In the genomic region with DNA sequence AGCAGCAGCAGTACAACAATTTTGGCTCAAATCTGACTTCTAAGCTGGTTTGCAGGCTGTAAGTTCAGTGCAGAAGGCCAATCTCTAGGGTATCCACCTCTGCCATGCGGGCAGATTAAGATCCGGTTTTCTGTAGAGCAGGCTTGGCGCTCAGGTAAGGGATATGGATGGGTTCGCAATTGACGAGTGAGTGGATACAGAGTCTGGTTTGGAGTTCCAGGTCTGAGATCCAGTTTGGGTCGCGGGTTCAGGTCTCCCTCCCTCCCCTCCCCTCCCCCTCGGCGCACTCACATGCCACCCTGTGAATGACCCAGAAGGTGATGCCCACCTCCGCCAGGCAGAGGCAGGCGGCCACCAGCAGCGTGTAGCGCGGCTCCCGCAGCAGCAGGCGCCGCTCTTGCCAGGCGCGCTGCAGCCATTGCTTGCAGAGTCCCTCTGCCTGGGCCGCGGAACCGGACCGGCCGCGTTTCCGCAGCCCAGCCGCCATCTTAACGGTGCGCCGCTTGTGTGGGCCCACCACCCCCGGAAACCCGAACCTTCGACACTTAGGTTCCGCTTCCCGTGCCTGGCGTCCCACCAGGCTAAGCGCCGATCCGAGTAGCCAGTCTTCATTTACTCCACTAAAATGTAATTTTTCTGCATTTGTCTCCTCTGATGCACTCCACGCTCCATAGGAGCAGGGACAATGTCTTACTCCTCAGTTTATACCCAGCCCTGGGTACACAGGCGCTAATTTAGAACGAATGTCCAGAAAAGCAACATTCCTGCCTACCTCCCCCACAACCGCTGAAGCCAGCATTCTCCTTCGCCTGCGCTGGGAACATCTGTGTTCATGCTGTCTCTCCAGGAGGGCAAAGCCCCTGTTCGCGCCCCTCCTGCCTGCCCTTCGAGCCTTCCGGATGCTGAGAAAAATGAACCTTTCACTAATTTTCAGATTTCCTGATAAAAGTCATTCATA, we compare ENCODE assay signal across 1 cellular context.
TF ChIP-seq lines count a peak whose summit lies in the region.

A gene (minus strand): TSS at position 509 of the 958 bp plus-strand sequence. CDS start 22 bp downstream, at position 487.

TF ChIP-seq in HepG2, 621 proteins besides CTCF, POLR2A, EP300 and RAD21 (continued from another document and continues in another):
- TF ChIP-seq, protein P1, sequence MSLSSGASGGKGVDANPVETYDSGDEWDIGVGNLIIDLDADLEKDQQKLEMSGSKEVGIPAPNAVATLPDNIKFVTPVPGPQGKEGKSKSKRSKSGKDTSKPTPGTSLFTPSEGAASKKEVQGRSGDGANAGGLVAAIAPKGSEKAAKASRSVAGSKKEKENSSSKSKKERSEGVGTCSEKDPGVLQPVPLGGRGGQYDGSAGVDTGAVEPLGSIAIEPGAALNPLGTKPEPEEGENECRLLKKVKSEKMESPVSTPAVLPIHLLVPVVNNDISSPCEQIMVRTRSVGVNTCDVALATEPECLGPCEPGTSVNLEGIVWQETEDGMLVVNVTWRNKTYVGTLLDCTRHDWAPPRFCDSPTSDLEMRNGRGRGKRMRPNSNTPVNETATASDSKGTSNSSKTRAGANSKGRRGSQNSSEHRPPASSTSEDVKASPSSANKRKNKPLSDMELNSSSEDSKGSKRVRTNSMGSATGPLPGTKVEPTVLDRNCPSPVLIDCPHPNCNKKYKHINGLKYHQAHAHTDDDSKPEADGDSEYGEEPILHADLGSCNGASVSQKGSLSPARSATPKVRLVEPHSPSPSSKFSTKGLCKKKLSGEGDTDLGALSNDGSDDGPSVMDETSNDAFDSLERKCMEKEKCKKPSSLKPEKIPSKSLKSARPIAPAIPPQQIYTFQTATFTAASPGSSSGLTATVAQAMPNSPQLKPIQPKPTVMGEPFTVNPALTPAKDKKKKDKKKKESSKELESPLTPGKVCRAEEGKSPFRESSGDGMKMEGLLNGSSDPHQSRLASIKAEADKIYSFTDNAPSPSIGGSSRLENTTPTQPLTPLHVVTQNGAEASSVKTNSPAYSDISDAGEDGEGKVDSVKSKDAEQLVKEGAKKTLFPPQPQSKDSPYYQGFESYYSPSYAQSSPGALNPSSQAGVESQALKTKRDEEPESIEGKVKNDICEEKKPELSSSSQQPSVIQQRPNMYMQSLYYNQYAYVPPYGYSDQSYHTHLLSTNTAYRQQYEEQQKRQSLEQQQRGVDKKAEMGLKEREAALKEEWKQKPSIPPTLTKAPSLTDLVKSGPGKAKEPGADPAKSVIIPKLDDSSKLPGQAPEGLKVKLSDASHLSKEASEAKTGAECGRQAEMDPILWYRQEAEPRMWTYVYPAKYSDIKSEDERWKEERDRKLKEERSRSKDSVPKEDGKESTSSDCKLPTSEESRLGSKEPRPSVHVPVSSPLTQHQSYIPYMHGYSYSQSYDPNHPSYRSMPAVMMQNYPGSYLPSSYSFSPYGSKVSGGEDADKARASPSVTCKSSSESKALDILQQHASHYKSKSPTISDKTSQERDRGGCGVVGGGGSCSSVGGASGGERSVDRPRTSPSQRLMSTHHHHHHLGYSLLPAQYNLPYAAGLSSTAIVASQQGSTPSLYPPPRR (CRISPR knock-in tag; IDR thresholded peaks at IDR 0.05; ENCODE audit: borderline replicate concordance): no peak; the same call in 1 of the 2 replicates
- TF ChIP-seq, protein P2, sequence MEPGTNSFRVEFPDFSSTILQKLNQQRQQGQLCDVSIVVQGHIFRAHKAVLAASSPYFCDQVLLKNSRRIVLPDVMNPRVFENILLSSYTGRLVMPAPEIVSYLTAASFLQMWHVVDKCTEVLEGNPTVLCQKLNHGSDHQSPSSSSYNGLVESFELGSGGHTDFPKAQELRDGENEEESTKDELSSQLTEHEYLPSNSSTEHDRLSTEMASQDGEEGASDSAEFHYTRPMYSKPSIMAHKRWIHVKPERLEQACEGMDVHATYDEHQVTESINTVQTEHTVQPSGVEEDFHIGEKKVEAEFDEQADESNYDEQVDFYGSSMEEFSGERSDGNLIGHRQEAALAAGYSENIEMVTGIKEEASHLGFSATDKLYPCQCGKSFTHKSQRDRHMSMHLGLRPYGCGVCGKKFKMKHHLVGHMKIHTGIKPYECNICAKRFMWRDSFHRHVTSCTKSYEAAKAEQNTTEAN (CRISPR knock-in tag; conservative IDR thresholded peaks at IDR 0.05): no peak
- TF ChIP-seq, protein P3, sequence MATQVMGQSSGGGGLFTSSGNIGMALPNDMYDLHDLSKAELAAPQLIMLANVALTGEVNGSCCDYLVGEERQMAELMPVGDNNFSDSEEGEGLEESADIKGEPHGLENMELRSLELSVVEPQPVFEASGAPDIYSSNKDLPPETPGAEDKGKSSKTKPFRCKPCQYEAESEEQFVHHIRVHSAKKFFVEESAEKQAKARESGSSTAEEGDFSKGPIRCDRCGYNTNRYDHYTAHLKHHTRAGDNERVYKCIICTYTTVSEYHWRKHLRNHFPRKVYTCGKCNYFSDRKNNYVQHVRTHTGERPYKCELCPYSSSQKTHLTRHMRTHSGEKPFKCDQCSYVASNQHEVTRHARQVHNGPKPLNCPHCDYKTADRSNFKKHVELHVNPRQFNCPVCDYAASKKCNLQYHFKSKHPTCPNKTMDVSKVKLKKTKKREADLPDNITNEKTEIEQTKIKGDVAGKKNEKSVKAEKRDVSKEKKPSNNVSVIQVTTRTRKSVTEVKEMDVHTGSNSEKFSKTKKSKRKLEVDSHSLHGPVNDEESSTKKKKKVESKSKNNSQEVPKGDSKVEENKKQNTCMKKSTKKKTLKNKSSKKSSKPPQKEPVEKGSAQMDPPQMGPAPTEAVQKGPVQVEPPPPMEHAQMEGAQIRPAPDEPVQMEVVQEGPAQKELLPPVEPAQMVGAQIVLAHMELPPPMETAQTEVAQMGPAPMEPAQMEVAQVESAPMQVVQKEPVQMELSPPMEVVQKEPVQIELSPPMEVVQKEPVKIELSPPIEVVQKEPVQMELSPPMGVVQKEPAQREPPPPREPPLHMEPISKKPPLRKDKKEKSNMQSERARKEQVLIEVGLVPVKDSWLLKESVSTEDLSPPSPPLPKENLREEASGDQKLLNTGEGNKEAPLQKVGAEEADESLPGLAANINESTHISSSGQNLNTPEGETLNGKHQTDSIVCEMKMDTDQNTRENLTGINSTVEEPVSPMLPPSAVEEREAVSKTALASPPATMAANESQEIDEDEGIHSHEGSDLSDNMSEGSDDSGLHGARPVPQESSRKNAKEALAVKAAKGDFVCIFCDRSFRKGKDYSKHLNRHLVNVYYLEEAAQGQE (IDR thresholded peaks at IDR 0.05; ENCODE audit: borderline replicate concordance in 1 of 2, low read depth in 1 of 2, low read length in 2 of 2): peak in 1 of 2 experiments; percentile 82; a peak in 2 of 4 replicates
- TF ChIP-seq, protein P4, sequence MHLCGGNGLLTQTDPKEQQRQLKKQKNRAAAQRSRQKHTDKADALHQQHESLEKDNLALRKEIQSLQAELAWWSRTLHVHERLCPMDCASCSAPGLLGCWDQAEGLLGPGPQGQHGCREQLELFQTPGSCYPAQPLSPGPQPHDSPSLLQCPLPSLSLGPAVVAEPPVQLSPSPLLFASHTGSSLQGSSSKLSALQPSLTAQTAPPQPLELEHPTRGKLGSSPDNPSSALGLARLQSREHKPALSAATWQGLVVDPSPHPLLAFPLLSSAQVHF (CRISPR knock-in tag; IDR thresholded peaks at IDR 0.05): no peak
- TF ChIP-seq CCDC6 (CRISPR knock-in tag; IDR thresholded peaks at IDR 0.05): no peak; the same call in 1 of the 2 replicates
- TF ChIP-seq TCF7L2 (IDR thresholded peaks at IDR 0.05; ENCODE audit: low read depth, low read length): no peak
- TF ChIP-seq, protein P5, sequence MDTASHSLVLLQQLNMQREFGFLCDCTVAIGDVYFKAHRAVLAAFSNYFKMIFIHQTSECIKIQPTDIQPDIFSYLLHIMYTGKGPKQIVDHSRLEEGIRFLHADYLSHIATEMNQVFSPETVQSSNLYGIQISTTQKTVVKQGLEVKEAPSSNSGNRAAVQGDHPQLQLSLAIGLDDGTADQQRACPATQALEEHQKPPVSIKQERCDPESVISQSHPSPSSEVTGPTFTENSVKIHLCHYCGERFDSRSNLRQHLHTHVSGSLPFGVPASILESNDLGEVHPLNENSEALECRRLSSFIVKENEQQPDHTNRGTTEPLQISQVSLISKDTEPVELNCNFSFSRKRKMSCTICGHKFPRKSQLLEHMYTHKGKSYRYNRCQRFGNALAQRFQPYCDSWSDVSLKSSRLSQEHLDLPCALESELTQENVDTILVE (CRISPR knock-in tag; IDR thresholded peaks at IDR 0.05): peak; percentile 88
- TF ChIP-seq ZKSCAN5 (CRISPR knock-in tag; IDR thresholded peaks at IDR 0.05): no peak
- TF ChIP-seq, protein P6, sequence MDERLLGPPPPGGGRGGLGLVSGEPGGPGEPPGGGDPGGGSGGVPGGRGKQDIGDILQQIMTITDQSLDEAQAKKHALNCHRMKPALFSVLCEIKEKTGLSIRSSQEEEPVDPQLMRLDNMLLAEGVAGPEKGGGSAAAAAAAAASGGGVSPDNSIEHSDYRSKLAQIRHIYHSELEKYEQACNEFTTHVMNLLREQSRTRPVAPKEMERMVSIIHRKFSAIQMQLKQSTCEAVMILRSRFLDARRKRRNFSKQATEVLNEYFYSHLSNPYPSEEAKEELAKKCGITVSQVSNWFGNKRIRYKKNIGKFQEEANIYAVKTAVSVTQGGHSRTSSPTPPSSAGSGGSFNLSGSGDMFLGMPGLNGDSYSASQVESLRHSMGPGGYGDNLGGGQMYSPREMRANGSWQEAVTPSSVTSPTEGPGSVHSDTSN (CRISPR knock-in tag; IDR thresholded peaks at IDR 0.05): no peak
- no peak for TF ChIP-seq CBX2 (IDR thresholded peaks at IDR 0.05; ENCODE audit: low read depth, low read length)
- TF ChIP-seq CBX2 (CRISPR knock-in tag; IDR thresholded peaks at IDR 0.05; ENCODE audit: low read depth): no peak
- TF ChIP-seq FOXK2 (IDR thresholded peaks at IDR 0.05): no peak
- TF ChIP-seq ZBTB20 (CRISPR knock-in tag; IDR thresholded peaks at IDR 0.05; ENCODE audit: borderline replicate concordance, low read depth): no peak
- no peak; the same call in 1 of the 2 replicates for TF ChIP-seq ZNF30 (CRISPR knock-in tag; IDR thresholded peaks at IDR 0.05)
- TF ChIP-seq, protein P7, sequence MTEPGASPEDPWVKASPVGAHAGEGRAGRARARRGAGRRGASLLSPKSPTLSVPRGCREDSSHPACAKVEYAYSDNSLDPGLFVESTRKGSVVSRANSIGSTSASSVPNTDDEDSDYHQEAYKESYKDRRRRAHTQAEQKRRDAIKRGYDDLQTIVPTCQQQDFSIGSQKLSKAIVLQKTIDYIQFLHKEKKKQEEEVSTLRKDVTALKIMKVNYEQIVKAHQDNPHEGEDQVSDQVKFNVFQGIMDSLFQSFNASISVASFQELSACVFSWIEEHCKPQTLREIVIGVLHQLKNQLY (CRISPR knock-in tag; IDR thresholded peaks at IDR 0.05): no peak
- 0 out of 2 replicates have a peak, but pooled peaks have one; percentile 53 for TF ChIP-seq MIXL1 (CRISPR knock-in tag; IDR thresholded peaks at IDR 0.05)
- TF ChIP-seq ZBTB7B (CRISPR knock-in tag; IDR thresholded peaks at IDR 0.05): peak; percentile 47
- no peak for TF ChIP-seq ZNF598 (CRISPR knock-in tag; IDR thresholded peaks at IDR 0.05; ENCODE audit: borderline replicate concordance)
- TF ChIP-seq ZNF230 (CRISPR knock-in tag; IDR thresholded peaks at IDR 0.05): peak; percentile 77
- 0 out of 2 replicates have a peak, but pooled peaks have one; percentile 62 for TF ChIP-seq ZNF878 (CRISPR knock-in tag; IDR thresholded peaks at IDR 0.05)
- TF ChIP-seq, protein P8, sequence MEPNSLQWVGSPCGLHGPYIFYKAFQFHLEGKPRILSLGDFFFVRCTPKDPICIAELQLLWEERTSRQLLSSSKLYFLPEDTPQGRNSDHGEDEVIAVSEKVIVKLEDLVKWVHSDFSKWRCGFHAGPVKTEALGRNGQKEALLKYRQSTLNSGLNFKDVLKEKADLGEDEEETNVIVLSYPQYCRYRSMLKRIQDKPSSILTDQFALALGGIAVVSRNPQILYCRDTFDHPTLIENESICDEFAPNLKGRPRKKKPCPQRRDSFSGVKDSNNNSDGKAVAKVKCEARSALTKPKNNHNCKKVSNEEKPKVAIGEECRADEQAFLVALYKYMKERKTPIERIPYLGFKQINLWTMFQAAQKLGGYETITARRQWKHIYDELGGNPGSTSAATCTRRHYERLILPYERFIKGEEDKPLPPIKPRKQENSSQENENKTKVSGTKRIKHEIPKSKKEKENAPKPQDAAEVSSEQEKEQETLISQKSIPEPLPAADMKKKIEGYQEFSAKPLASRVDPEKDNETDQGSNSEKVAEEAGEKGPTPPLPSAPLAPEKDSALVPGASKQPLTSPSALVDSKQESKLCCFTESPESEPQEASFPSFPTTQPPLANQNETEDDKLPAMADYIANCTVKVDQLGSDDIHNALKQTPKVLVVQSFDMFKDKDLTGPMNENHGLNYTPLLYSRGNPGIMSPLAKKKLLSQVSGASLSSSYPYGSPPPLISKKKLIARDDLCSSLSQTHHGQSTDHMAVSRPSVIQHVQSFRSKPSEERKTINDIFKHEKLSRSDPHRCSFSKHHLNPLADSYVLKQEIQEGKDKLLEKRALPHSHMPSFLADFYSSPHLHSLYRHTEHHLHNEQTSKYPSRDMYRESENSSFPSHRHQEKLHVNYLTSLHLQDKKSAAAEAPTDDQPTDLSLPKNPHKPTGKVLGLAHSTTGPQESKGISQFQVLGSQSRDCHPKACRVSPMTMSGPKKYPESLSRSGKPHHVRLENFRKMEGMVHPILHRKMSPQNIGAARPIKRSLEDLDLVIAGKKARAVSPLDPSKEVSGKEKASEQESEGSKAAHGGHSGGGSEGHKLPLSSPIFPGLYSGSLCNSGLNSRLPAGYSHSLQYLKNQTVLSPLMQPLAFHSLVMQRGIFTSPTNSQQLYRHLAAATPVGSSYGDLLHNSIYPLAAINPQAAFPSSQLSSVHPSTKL (CRISPR knock-in tag; IDR thresholded peaks at IDR 0.05): peak; percentile 52
- peak; percentile 84 for TF ChIP-seq ZNF331 (CRISPR knock-in tag; IDR thresholded peaks at IDR 0.05)
- no peak for TF ChIP-seq ZC3H4 (CRISPR knock-in tag; IDR thresholded peaks at IDR 0.05; ENCODE audit: borderline replicate concordance)
- TF ChIP-seq, protein P9, sequence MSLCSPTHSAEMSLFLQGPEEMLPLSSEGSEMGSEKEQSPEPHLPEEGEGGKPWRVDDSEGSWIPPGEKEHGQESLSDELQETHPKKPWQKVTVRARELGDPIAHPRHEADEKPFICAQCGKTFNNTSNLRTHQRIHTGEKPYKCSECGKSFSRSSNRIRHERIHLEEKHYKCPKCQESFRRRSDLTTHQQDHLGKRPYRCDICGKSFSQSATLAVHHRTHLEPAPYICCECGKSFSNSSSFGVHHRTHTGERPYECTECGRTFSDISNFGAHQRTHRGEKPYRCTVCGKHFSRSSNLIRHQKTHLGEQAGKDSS (CRISPR knock-in tag; IDR thresholded peaks at IDR 0.05; ENCODE audit: borderline replicate concordance, low read depth): peak; percentile 51; the same call in 1 of the 2 replicates
- TF ChIP-seq ZFP36 (IDR thresholded peaks at IDR 0.05; ENCODE audit: borderline replicate concordance, low read depth, low read length, partially characterized antibody): no peak
- TF ChIP-seq NFKB2 (CRISPR knock-in tag; IDR thresholded peaks at IDR 0.05; ENCODE audit: borderline replicate concordance): peak; percentile 68
- TF ChIP-seq ZBTB38 (CRISPR knock-in tag; IDR thresholded peaks at IDR 0.05): no peak
- TF ChIP-seq, protein P10, sequence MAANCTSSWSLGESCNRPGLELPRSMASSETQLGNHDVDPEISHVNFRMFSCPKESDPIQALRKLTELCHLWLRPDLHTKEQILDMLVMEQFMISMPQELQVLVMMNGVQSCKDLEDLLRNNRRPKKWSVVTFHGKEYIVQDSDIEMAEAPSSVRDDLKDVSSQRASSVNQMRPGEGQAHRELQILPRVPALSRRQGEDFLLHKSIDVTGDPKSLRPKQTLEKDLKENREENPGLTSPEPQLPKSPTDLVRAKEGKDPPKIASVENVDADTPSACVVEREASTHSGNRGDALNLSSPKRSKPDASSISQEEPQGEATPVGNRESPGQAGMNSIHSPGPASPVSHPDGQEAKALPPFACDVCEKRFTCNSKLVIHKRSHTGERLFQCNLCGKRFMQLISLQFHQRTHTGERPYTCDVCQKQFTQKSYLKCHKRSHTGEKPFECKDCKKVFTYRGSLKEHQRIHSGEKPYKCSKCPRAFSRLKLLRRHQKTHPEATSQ (CRISPR knock-in tag; IDR thresholded peaks at IDR 0.05; ENCODE audit: borderline replicate concordance): peak; percentile 76; the same call in 1 of the 2 replicates
- TF ChIP-seq SMC3 (IDR thresholded peaks at IDR 0.05; ENCODE audit: low read length): no peak
- no peak for TF ChIP-seq FOXJ3 (CRISPR knock-in tag; IDR thresholded peaks at IDR 0.05; ENCODE audit: borderline replicate concordance)
- TF ChIP-seq RORA (CRISPR knock-in tag; IDR thresholded peaks at IDR 0.05): no peak
- TF ChIP-seq ZFX (CRISPR knock-in tag; IDR thresholded peaks at IDR 0.05; ENCODE audit: low read depth): peak; percentile 93
